Comparison of ENCODE assay signal across 17 cellular contexts in the genomic region with DNA sequence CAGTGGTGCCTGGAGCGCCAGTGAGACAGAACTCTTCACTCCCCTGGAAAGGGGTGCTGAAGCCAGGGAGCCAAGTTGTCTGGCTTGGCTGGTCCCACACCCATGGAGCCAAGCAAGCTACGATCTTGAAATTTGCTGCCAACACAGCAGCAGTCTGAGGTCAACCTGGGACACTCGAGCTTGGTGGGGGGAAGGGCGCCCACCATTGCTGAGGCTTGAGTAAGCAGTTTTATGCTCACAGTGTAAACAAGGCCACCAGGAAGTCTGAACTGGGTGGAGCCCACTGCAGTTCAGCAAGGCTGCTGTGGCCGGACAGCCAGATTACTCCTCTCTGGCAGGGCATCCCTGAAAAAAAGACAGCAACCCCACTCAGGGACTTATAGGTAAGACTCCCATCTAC.
"Had no signal": no experiment of that assay in that cellular context is flagged by ENCODE, and none has a peak within 500 bp of the region (broad histone marks: within the 10 kb centered on the region; RNA-seq: fewer than 3 reads in every experiment).

No MANE protein-coding gene starts in this region.

- H3K4me3 Mint-ChIP-seq: naive thymus-derived CD4-positive, alpha-beta T cell; nephron progenitor cell had no signal

- DNase-seq: cortex of kidney; dorsolateral prefrontal cortex; effector CD8-positive, alpha-beta T cell; gastrocnemius medialis; glutamatergic neuron; kidney; left colon; naive thymus-derived CD4-positive, alpha-beta T cell; nephron progenitor cell; stimulated activated naive CD4-positive, alpha-beta T cell; stomach; substantia nigra; transverse colon had no signal

- H3K4me3 ChIP-seq: dorsolateral prefrontal cortex, gastrocnemius medialis, prostate gland, skin epidermis, stomach, thoracic aorta, transverse colon had no signal

- H3K36me3 ChIP-seq: gastrocnemius medialis, prostate gland, stomach, thoracic aorta, transverse colon had no signal

- H3K36me3 Mint-ChIP-seq: naive thymus-derived CD4-positive, alpha-beta T cell had no signal

- H3K27me3 ChIP-seq: gastrocnemius medialis, stomach, transverse colon had no signal

- H3K27ac ChIP-seq: dorsolateral prefrontal cortex, gastrocnemius medialis, parathyroid adenoma, prostate gland, skin epidermis, stomach, thoracic aorta, transverse colon had no signal

- H3K27ac Mint-ChIP-seq: naive thymus-derived CD4-positive, alpha-beta T cell; nephron progenitor cell had no signal

- H3K9me3 ChIP-seq: gastrocnemius medialis, prostate gland, stomach, thoracic aorta, transverse colon had no signal

- H3K4me1 Mint-ChIP-seq: naive thymus-derived CD4-positive, alpha-beta T cell; nephron progenitor cell had no signal

- H3K4me1 ChIP-seq: gastrocnemius medialis, parathyroid adenoma, prostate gland, stomach, transverse colon had no signal
